8 cellular contexts compared by ENCODE assay signal in the genomic region with DNA sequence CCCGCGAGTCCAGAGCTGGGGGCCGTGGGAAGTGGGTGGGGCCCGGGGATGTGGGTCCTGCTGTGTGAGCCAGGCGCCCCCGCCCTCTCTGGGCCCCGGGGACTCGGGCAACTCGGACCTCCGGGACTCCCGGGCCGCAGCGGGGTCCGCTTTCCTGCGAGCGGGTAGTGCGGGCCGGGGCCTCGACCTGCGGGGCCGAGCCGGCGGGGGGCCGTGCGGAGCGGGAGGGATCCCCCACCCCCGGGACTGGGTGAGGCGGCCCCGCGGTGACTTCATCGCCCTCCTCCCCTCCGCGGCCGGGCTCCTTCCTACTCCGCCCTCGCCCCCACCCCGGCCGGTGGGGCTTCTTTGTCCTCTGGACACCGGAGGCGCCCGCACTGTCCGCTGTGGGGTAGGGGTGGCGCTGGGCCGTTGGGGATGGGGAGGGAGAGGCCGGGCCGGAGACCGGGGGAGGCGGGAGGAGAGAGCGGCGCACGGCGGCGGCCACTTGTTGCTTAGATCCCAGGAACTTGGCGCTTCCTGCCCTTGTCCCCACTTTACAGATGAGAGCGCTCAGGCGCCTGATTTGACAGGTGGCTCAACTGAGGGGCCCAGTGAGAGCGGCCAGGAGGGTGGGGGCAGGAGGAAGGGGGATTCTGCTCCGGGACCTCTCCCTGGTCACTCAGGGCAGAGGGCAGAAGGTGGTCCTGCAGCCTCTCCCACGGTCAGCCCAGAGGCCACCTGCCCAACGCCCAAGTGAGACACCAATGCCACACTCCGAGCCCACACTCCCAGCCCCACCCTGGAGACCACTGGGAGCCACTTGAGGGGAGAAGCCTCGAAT. TPM values are rescaled to one million over a fixed set of nuclear protein-coding genes. Genes with fewer than 3 reads are reported as not detected.
DNase-seq lines count a peak whose midpoint lies in the region; ATAC-seq, FAIRE-seq and TF ChIP-seq lines count a peak whose summit lies in the region.

No MANE protein-coding gene starts in this region.

- H3K9ac ChIP-seq in HCT116 (ENCODE audit: low read length) (peak overlapping the region; percentile 79), GM12878 (ENCODE audit: control insufficient read depth, insufficient read depth, low read length) (peak overlapping the region; percentile 53; the same call in 1 of the 2 replicates)

- H3K4me2 ChIP-seq in HCT116 (ENCODE audit: low read length), result peak overlapping the region; percentile 89
- H3K4me2 ChIP-seq in GM12878 (ENCODE audit: control insufficient read depth, insufficient read depth), result peak overlapping the region; percentile 81

- TF ChIP-seq EP300 in GM12878 (IDR thresholded peaks at IDR 0.05; ENCODE audit: borderline replicate concordance in 1 of 2, control insufficient read depth in 1 of 2, low read depth in 2 of 2, low read length in 2 of 2), result no peak

- H3K9me2 ChIP-seq in HCT116 (ENCODE audit: insufficient read depth), result no peaks in the 10 kb centered on the region

- POLR2A ChIA-PET in HCT116 (lab: Charles Lee), result no interaction called here
- POLR2A ChIA-PET in GM12878 (lab: Charles Lee), result no interaction called here

- TF ChIP-seq RAD21 in HCT116 (IDR thresholded peaks at IDR 0.05; ENCODE audit: low read depth) (no peak), GM12878 (IDR thresholded peaks at IDR 0.05; ENCODE audit: insufficient read depth, low read depth, low read length) (no peak)

- H3K79me2 ChIP-seq in HCT116 (ENCODE audit: insufficient read depth, low read length) (peaks cover 8% of the 10 kb centered on the region; the same call in 1 of the 2 replicates), GM12878 (ENCODE audit: control insufficient read depth, insufficient read depth, low read length) (no peaks in the 10 kb centered on the region)

- H3K36me3 ChIP-seq in HCT116 (ENCODE audit: control insufficient read depth in 1 of 2, insufficient read depth in 2 of 2, low read length in 2 of 2), result peaks cover 4 to 8% of the 10 kb centered on the region in 2 experiments; a peak in 3 of 4 replicates
- H3K36me3 ChIP-seq in Peyer's patch, result peaks cover 0 to 7% (median 0%) of the 10 kb centered on the region in 3 donors
- peaks cover 0 to 10% of the 10 kb centered on the region in 2 experiments; a peak in 2 of 4 replicates for H3K36me3 ChIP-seq in GM12878 (ENCODE audit: control insufficient read depth in 2 of 2, insufficient read depth in 2 of 2, low read length in 1 of 2)

- RAD21 ChIA-PET in HCT116 (lab: Charles Lee; ENCODE audit: low non-redundant PET in 1 of 2, low total read pairs in 2 of 2, uncharacterized antibody in 2 of 2, unreplicated experiment in 2 of 2) (no interaction called here), GM12878 (lab: Charles Lee; ENCODE audit: unreplicated experiment) (no interaction called here)

- peak; percentile 38 for DNase-seq in CMK (ENCODE audit: low read depth)
- DNase-seq in HCT116 (ENCODE audit: low read depth, low spot score), result no peak
- peak; percentile 40 to 71 (median 64) for DNase-seq in Peyer's patch
- DNase-seq in GM12878 (ENCODE audit: low read depth, low spot score), result no peak
- peak; percentile 66 for DNase-seq in iPS-NIHi7 (ENCODE audit: extremely low spot score)
- DNase-seq in stimulated activated CD4-positive, alpha-beta T cell treated with anti-CD3 and anti-CD28 coated beads, Interleukin-12 subunit alpha, Interleukin-12 subunit beta, amount 100 ng/mL, for 4 hours, result peak; percentile 31
- no peak for DNase-seq in medulla oblongata (ENCODE audit: extremely low spot score)

- in situ Hi-C loops in GM12878 (cut with MboI), result no loop called here

- intact Hi-C loops in HCT116 (cut with micrococcal nuclease), result loop anchor here (5.0 kb wide), 1 partner anchor 198 kb away; no protein-coding TSS in a partner anchor
- intact Hi-C loops in GM12878 (cut with micrococcal nuclease; ENCODE audit: unreplicated experiment), result loop anchor here (1.0 to 5.0 kb wide), 3 partner anchors 53 to 199 kb away; partner anchors contain the start of genes CKLF and TK2

- SMC1A ChIA-PET in GM12878 (lab: Charles Lee; ENCODE audit: uncharacterized antibody, unreplicated experiment), result interaction anchor here (1.8 to 2.0 kb wide), 2 partner anchors 12 to 51 kb away, joined by 4 to 5 read pairs; no protein-coding TSS in a partner anchor

- TF ChIP-seq POLR2A in HCT116 (IDR thresholded peaks at IDR 0.05; ENCODE audit: borderline replicate concordance, extremely low read depth, insufficient read depth, insufficient read length) (no peak), Peyer's patch (IDR thresholded peaks at IDR 0.05) (no peak), GM12878 (IDR thresholded peaks at IDR 0.05; ENCODE audit: low read depth, low read length) (no peak)

- TF ChIP-seq CTCF in HCT116 (IDR thresholded peaks at IDR 0.05 in 2 of 3, conservative IDR thresholded peaks at IDR 0.05 in 1 of 3; ENCODE audit: borderline replicate concordance in 1 of 3, insufficient read depth in 1 of 3, low read depth in 2 of 3, low read length in 2 of 3) (no peak), Peyer's patch (IDR thresholded peaks at IDR 0.05) (no peak), GM12878 (IDR thresholded peaks at IDR 0.05 in 2 of 3, conservative IDR thresholded peaks at IDR 0.05 in 1 of 3; ENCODE audit: control insufficient read depth in 2 of 3, extremely low read depth in 1 of 3, insufficient read depth in 1 of 3, low read depth in 3 of 3, low read length in 3 of 3) (no peak)

- FAIRE-seq in GM12878 (lab: Jason Lieb, UNC), result no peak

- WGBS in GM12878 (ENCODE audit: insufficient coverage, insufficient replicate concordance, low lambda C conversion rate, missing lambda C conversion rate), result under 1% methylated on average over 38 of the region's 62 CpGs

- BruUV-seq in HCT116 (replicated peaks; lab: Mats Ljungman, UMichigan) (no TSS peak), GM12878 (replicated peaks; lab: Mats Ljungman, UMichigan) (no TSS peak)

- H3K27ac ChIP-seq in HCT116 (ENCODE audit: low read depth, low read length) (peak overlapping the region; percentile 70), Peyer's patch (peak overlapping the region; percentile 82 to 87 (median 84)), GM12878 (ENCODE audit: control insufficient read depth, insufficient read depth) (peak overlapping the region; percentile 32; the same call in 1 of the 2 replicates)

- CTCF ChIA-PET in HCT116 (lab: Charles Lee), result interaction anchor here (0.6 to 1.0 kb wide), 2 partner anchors 41 to 199 kb away, joined by 3 to 4 read pairs; no protein-coding TSS in a partner anchor
- CTCF ChIA-PET in GM12878 (lab: Yijun Ruan, JAX), result interaction anchor here (0.7 to 1.6 kb wide), 5 partner anchors 41 to 870 kb away, joined by 3 to 5 read pairs (median 3); no protein-coding TSS in a partner anchor

- H2AFZ ChIP-seq in HCT116 (ENCODE audit: low read depth, low read length, poor library complexity, severe bottlenecking) (no peak overlapping the region), GM12878 (ENCODE audit: control insufficient read depth, low read depth, low read length) (peak overlapping the region; percentile 47; the same call in 1 of the 2 replicates)

- H3K9me3 ChIP-seq in HCT116 (ENCODE audit: control insufficient read depth in 1 of 2, insufficient read depth in 1 of 2, low read depth in 1 of 2, low read length in 2 of 2) (no peaks in the 10 kb centered on the region), Peyer's patch (peaks cover 0 to 10% (median 0%) of the 10 kb centered on the region in 4 donors), GM12878 (replicated peaks; ENCODE audit: control insufficient read depth, insufficient read depth, low read length) (peaks cover 14% of the 10 kb centered on the region; the same call in 2 of the 3 replicates)

- peak; percentile 37 for ATAC-seq in HCT116
- peak; percentile 40 for ATAC-seq in GM12878
- ATAC-seq in HG03469 (IDR thresholded peaks at IDR 0.05; ENCODE audit: unreplicated experiment), result no peak

- H3K4me1 ChIP-seq in HCT116 (ENCODE audit: control insufficient read depth in 1 of 2, insufficient read depth in 2 of 2, low read length in 2 of 2), result peaks cover 24 to 39% of the 10 kb centered on the region in 2 experiments
- H3K4me1 ChIP-seq in Peyer's patch, result peaks cover 0 to 35% (median 16%) of the 10 kb centered on the region in 4 donors
- peaks cover 17% of the 10 kb centered on the region for H3K4me1 ChIP-seq in GM12878 (ENCODE audit: control insufficient read depth, insufficient read depth, low read length)

- H3K4me3 ChIP-seq in HCT116 (replicated peaks in 1 of 2; ENCODE audit: low read depth in 1 of 2, low read length in 2 of 2) (peak overlapping the region; percentile 62 to 75), Peyer's patch (peak overlapping the region; percentile 75 to 83 (median 81)), GM12878 (peak overlapping the region; percentile 72)

- no peaks in the 10 kb centered on the region for H3K27me3 ChIP-seq in HCT116 (ENCODE audit: insufficient read depth, low read length)
- H3K27me3 ChIP-seq in Peyer's patch, result no peaks in the 10 kb centered on the region
- no peaks in the 10 kb centered on the region for H3K27me3 ChIP-seq in GM12878 (replicated peaks in 1 of 2; ENCODE audit: control insufficient read depth in 2 of 2, insufficient read depth in 2 of 2, low read length in 1 of 2)

- H4K20me1 ChIP-seq in HCT116 (ENCODE audit: insufficient read depth) (0 out of 2 replicates have a peak, but pooled peaks cover 4% of the 10 kb centered on the region), GM12878 (ENCODE audit: control insufficient read depth, insufficient read depth) (no peaks in the 10 kb centered on the region)

RNA-seq across cellular contexts. Expression of gene CMTM3, which starts 0.9 kb away (rescaled TPM):
- 12.8 TPM for total RNA-seq in HCT116 (2021; ENCODE audit: unreplicated experiment)
- 9.8 and 11.8 TPM in 2 replicates for polyA plus RNA-seq in HCT116 (2012)
- total RNA-seq in Peyer's patch, result 10 to 100 TPM in 2 of 4 donors, 1 to 10 TPM in 2; 4.9 to 15.7 (median 11.3) TPM
- 11.5 and 12.5 TPM in 2 replicates for total RNA-seq in GM12878 (2013; cell fraction: nucleolus; rRNA removed)
- 11.7 and 12.8 TPM in 2 replicates for total RNA-seq in GM12878 (2014; rRNA removed)
- 10.9 and 11.7 TPM in 2 replicates for total RNA-seq in GM12878 (2014; rRNA removed; fragmentation: Illumina TruSeq; extraction: Trizol)
- total RNA-seq in GM12878 (2021), result 31.5 and 35.5 TPM in 2 replicates
- polyA plus RNA-seq in GM12878 (2011; ENCODE audit: low read depth), result 9.4 TPM
- polyA plus RNA-seq in GM12878 (2011; rRNA removed), result 28.7 and 47.4 TPM in 2 replicates
- 49.0 and 53.8 TPM in 2 replicates for polyA plus RNA-seq in GM12878 (2011; cell fraction: cytosol; rRNA removed)
- 34.3 and 35.4 TPM in 2 replicates for polyA plus RNA-seq in GM12878 (2011; cell fraction: nucleus; rRNA removed)
- polyA plus RNA-seq in GM12878 (2012), result 13.6 and 14.5 TPM in 2 replicates
- polyA plus RNA-seq in GM12878 (2014; fragmentation: Illumina TruSeq; extraction: Trizol), result 16.0 and 25.2 TPM in 2 replicates
- 10 to 100 TPM in 1 of 2 experiments, 1 to 10 TPM in 1; 5.4 to 16.0 TPM for polyA plus RNA-seq in GM12878 (2014; fragmentation: Nextera tagmentation; extraction: Ambion mirVana)
- 32.0 and 37.1 TPM in 2 replicates for polyA plus RNA-seq in GM12878 (2014; rRNA removed)
- 10 to 100 TPM; 38.8 to 42.3 TPM for polyA plus RNA-seq in GM12878 (2016; fragmentation: Nextera tagmentation; extraction: Ambion mirVana)
- 23.6 and 48.8 TPM in 2 replicates for polyA minus RNA-seq in GM12878 (2011; rRNA and poly(A)+ RNA removed)
- 10.1 and 12.2 TPM in 2 replicates for polyA minus RNA-seq in GM12878 (2011; cell fraction: cytosol; rRNA and poly(A)+ RNA removed)
- 8.3 and 16.8 TPM in 2 replicates for polyA minus RNA-seq in GM12878 (2011; cell fraction: nucleus; rRNA and poly(A)+ RNA removed)

RNA-seq across cellular contexts. Expression of gene CMTM2, which starts 26.1 kb away (rescaled TPM):
- total RNA-seq in HCT116 (2021; ENCODE audit: unreplicated experiment), result 0.42 TPM
- 0.15 and 0.16 TPM in 2 replicates for polyA plus RNA-seq in HCT116 (2012)
- not detected for total RNA-seq in Peyer's patch
- total RNA-seq in GM12878 (2013; cell fraction: nucleolus; rRNA removed), result not detected in 2 replicates
- total RNA-seq in GM12878 (2014; rRNA removed), result 0.34 TPM in 1 of 2 replicates, not detected in the other
- total RNA-seq in GM12878 (2014; rRNA removed; fragmentation: Illumina TruSeq; extraction: Trizol), result not detected in 2 replicates
- not detected in 2 replicates for total RNA-seq in GM12878 (2021)
- not detected for polyA plus RNA-seq in GM12878 (2011; ENCODE audit: low read depth)
- not detected in 2 replicates for polyA plus RNA-seq in GM12878 (2011; rRNA removed)
- polyA plus RNA-seq in GM12878 (2011; cell fraction: cytosol; rRNA removed), result 0.04 TPM in 1 of 2 replicates, not detected in the other
- not detected in 2 replicates for polyA plus RNA-seq in GM12878 (2011; cell fraction: nucleus; rRNA removed)
- polyA plus RNA-seq in GM12878 (2012), result not detected in 2 replicates
- polyA plus RNA-seq in GM12878 (2014; fragmentation: Illumina TruSeq; extraction: Trizol), result not detected in 2 replicates
- not detected for polyA plus RNA-seq in GM12878 (2014; fragmentation: Nextera tagmentation; extraction: Ambion mirVana)
- polyA plus RNA-seq in GM12878 (2014; rRNA removed), result 0.26 TPM in 1 of 2 replicates, not detected in the other
- not detected for polyA plus RNA-seq in GM12878 (2016; fragmentation: Nextera tagmentation; extraction: Ambion mirVana)
- polyA minus RNA-seq in GM12878 (2011; rRNA and poly(A)+ RNA removed), result not detected in 2 replicates
- polyA minus RNA-seq in GM12878 (2011; cell fraction: cytosol; rRNA and poly(A)+ RNA removed), result not detected in 2 replicates
- not detected in 2 replicates for polyA minus RNA-seq in GM12878 (2011; cell fraction: nucleus; rRNA and poly(A)+ RNA removed)

RNA-seq across cellular contexts. Expression of gene CMTM1, which starts 39.1 kb away (rescaled TPM):
- total RNA-seq in HCT116 (2021; ENCODE audit: unreplicated experiment) (5.2 TPM), Peyer's patch (1 to 10 TPM in 3 of 4 donors, not detected in 1; 1.4 to 3.6 (median 2.1) TPM), GM12878 (2014; rRNA removed) (0.60 and 1.8 TPM in 2 replicates), GM12878 (2014; rRNA removed; fragmentation: Illumina TruSeq; extraction: Trizol) (0.67 and 0.69 TPM in 2 replicates), GM12878 (2021) (3.0 TPM in 2 replicates)
- 2.3 TPM in 2 replicates for polyA plus RNA-seq in HCT116 (2012)
- total RNA-seq in GM12878 (2013; cell fraction: nucleolus; rRNA removed), result 3.7 and 4.3 TPM in 2 replicates
- not detected for polyA plus RNA-seq in GM12878 (2011; ENCODE audit: low read depth)
- polyA plus RNA-seq in GM12878 (2011; rRNA removed) (0.65 and 1.2 TPM in 2 replicates), GM12878 (2014; fragmentation: Illumina TruSeq; extraction: Trizol) (0.09 TPM in 1 of 2 replicates, not detected in the other), GM12878 (2014; fragmentation: Nextera tagmentation; extraction: Ambion mirVana) (not detected), GM12878 (2014; rRNA removed) (1.00 and 1.3 TPM in 2 replicates), GM12878 (2016; fragmentation: Nextera tagmentation; extraction: Ambion mirVana) (1 to 10 TPM; 1.6 to 1.7 TPM)
- 2.1 and 2.9 TPM in 2 replicates for polyA plus RNA-seq in GM12878 (2011; cell fraction: cytosol; rRNA removed)
- polyA plus RNA-seq in GM12878 (2011; cell fraction: nucleus; rRNA removed), result 2.5 and 4.3 TPM in 2 replicates
- polyA plus RNA-seq in GM12878 (2012), result 0.41 and 0.51 TPM in 2 replicates
- 0.80 and 1.9 TPM in 2 replicates for polyA minus RNA-seq in GM12878 (2011; rRNA and poly(A)+ RNA removed)
- polyA minus RNA-seq in GM12878 (2011; cell fraction: cytosol; rRNA and poly(A)+ RNA removed), result 1.2 and 1.5 TPM in 2 replicates
- 2.3 and 6.2 TPM in 2 replicates for polyA minus RNA-seq in GM12878 (2011; cell fraction: nucleus; rRNA and poly(A)+ RNA removed)

RNA-seq across cellular contexts. Expression of gene CKLF, which starts 53.0 kb away (rescaled TPM):
- total RNA-seq in HCT116 (2021; ENCODE audit: unreplicated experiment) (38.6 TPM), Peyer's patch (10 to 100 TPM in 3 of 4 donors, 1 to 10 TPM in 1; 7.5 to 47.1 (median 22.2) TPM), GM12878 (2014; rRNA removed) (56.8 and 61.6 TPM in 2 replicates), GM12878 (2014; rRNA removed; fragmentation: Illumina TruSeq; extraction: Trizol) (46.7 and 47.1 TPM in 2 replicates), GM12878 (2021) (40.1 and 40.8 TPM in 2 replicates)
- 84.1 and 84.2 TPM in 2 replicates for polyA plus RNA-seq in HCT116 (2012)
- total RNA-seq in GM12878 (2013; cell fraction: nucleolus; rRNA removed), result 15.8 and 18.7 TPM in 2 replicates
- polyA plus RNA-seq in GM12878 (2011; ENCODE audit: low read depth), result 41.0 TPM
- polyA plus RNA-seq in GM12878 (2011; rRNA removed) (117 and 152 TPM in 2 replicates), GM12878 (2014; fragmentation: Illumina TruSeq; extraction: Trizol) (24.0 and 60.0 TPM in 2 replicates), GM12878 (2014; fragmentation: Nextera tagmentation; extraction: Ambion mirVana) (100 to 1,000 TPM; 181 to 193 TPM), GM12878 (2014; rRNA removed) (75.6 and 80.0 TPM in 2 replicates), GM12878 (2016; fragmentation: Nextera tagmentation; extraction: Ambion mirVana) (100 to 1,000 TPM; 142 to 143 TPM)
- 213 and 224 TPM in 2 replicates for polyA plus RNA-seq in GM12878 (2011; cell fraction: cytosol; rRNA removed)
- 81.0 and 88.5 TPM in 2 replicates for polyA plus RNA-seq in GM12878 (2011; cell fraction: nucleus; rRNA removed)
- 46.6 and 59.5 TPM in 2 replicates for polyA plus RNA-seq in GM12878 (2012)
- polyA minus RNA-seq in GM12878 (2011; rRNA and poly(A)+ RNA removed), result 46.0 and 47.9 TPM in 2 replicates
- 18.3 and 23.1 TPM in 2 replicates for polyA minus RNA-seq in GM12878 (2011; cell fraction: cytosol; rRNA and poly(A)+ RNA removed)
- polyA minus RNA-seq in GM12878 (2011; cell fraction: nucleus; rRNA and poly(A)+ RNA removed), result 11.4 and 13.1 TPM in 2 replicates

RNA-seq across cellular contexts. Expression of gene TK2, which starts 55.5 kb away (rescaled TPM):
- total RNA-seq in HCT116 (2021; ENCODE audit: unreplicated experiment), result 15.4 TPM
- 14.7 and 16.9 TPM in 2 replicates for polyA plus RNA-seq in HCT116 (2012)
- 10 to 100 TPM; 22.8 to 33.1 (median 27.1) TPM for total RNA-seq in Peyer's patch
- 8.2 and 8.6 TPM in 2 replicates for total RNA-seq in GM12878 (2013; cell fraction: nucleolus; rRNA removed)
- 2.5 and 4.6 TPM in 2 replicates for total RNA-seq in GM12878 (2014; rRNA removed)
- total RNA-seq in GM12878 (2014; rRNA removed; fragmentation: Illumina TruSeq; extraction: Trizol), result 2.8 and 3.5 TPM in 2 replicates
- total RNA-seq in GM12878 (2021), result 3.4 and 3.5 TPM in 2 replicates
- polyA plus RNA-seq in GM12878 (2011; ENCODE audit: low read depth), result 2.8 TPM
- 12.4 and 16.1 TPM in 2 replicates for polyA plus RNA-seq in GM12878 (2011; rRNA removed)
- polyA plus RNA-seq in GM12878 (2011; cell fraction: cytosol; rRNA removed), result 9.7 and 10.5 TPM in 2 replicates
- polyA plus RNA-seq in GM12878 (2011; cell fraction: nucleus; rRNA removed), result 24.8 and 27.5 TPM in 2 replicates
- 4.2 and 4.6 TPM in 2 replicates for polyA plus RNA-seq in GM12878 (2012)
- 2.6 and 4.5 TPM in 2 replicates for polyA plus RNA-seq in GM12878 (2014; fragmentation: Illumina TruSeq; extraction: Trizol)
- polyA plus RNA-seq in GM12878 (2014; fragmentation: Nextera tagmentation; extraction: Ambion mirVana), result 1 to 10 TPM; 1.3 TPM
- 3.2 and 4.0 TPM in 2 replicates for polyA plus RNA-seq in GM12878 (2014; rRNA removed)
- 1 to 10 TPM; 3.3 to 5.1 TPM for polyA plus RNA-seq in GM12878 (2016; fragmentation: Nextera tagmentation; extraction: Ambion mirVana)
- 13.9 and 19.0 TPM in 2 replicates for polyA minus RNA-seq in GM12878 (2011; rRNA and poly(A)+ RNA removed)
- polyA minus RNA-seq in GM12878 (2011; cell fraction: cytosol; rRNA and poly(A)+ RNA removed), result 1.5 and 4.0 TPM in 2 replicates
- 6.3 and 9.0 TPM in 2 replicates for polyA minus RNA-seq in GM12878 (2011; cell fraction: nucleus; rRNA and poly(A)+ RNA removed)

Comparison
In these comparisons a context has a peak if more than half of its experiments do, and no peak if none do; other contexts are left out.
1. DNase-seq: peak in CMK (single experiment), Peyer's patch (3 of 3), iPS-NIHi7 (single experiment) and stimulated activated CD4-positive, alpha-beta T cell treated with anti-CD3 and anti-CD28 coated beads, Interleukin-12 subunit alpha, Interleukin-12 subunit beta, amount 100 ng/mL, for 4 hours (single experiment); none in HCT116 (single experiment), GM12878 (single experiment) and medulla oblongata (single experiment).
2. H3K27ac ChIP-seq: peak in every context shown above with its lines; median percentile 84 in Peyer's patch; 70 in HCT116; 32 in GM12878.
3. Peak in every context shown above with its lines, with median percentiles within 50 percentile points of each other: H3K4me3 ChIP-seq.